22 cellular contexts compared by ENCODE assay signal in genomic region chr12:126436041-126436440, GRCh38.
"Had no signal": no experiment of that assay in that cellular context is flagged by ENCODE, and none has a peak within 500 bp of the region (broad histone marks: within the 10 kb centered on the region; RNA-seq: fewer than 3 reads in every experiment).

No MANE protein-coding gene starts in this region.

- H3K4me1 ChIP-seq: esophagus muscularis mucosa, foreskin keratinocyte, heart right ventricle, left lung, lower lobe of right lung had no signal

- H3K4me3 ChIP-seq: coronary artery, dorsolateral prefrontal cortex, esophagus muscularis mucosa, heart right ventricle, left lung, lower lobe of right lung, mucosa of descending colon had no signal

- DNase-seq: dermis blood vessel endothelial cell; dorsolateral prefrontal cortex; effector CD4-positive, alpha-beta T cell; effector memory CD4-positive, alpha-beta T cell; foreskin keratinocyte; glutamatergic neuron; heart right ventricle; hippocampal formation; left cardiac atrium; left lung; left ventricle myocardium superior; lower lobe of right lung; mesenchymal stem cell; mucosa of descending colon; naive B cell had no signal

- ATAC-seq: foreskin keratinocyte, heart right ventricle, left cardiac atrium, left lung, left ventricle myocardium superior, lower lobe of right lung, mucosa of descending colon had no signal

- H3K36me3 ChIP-seq: esophagus muscularis mucosa, heart right ventricle, left lung, lower lobe of right lung had no signal

- H3K27me3 ChIP-seq: esophagus muscularis mucosa, foreskin keratinocyte, heart right ventricle, left lung had no signal

- FAIRE-seq: colon, endothelial cell of umbilical vein, frontal cortex, islet of Langerhans, keratinocyte had no signal

- H3K27ac ChIP-seq: coronary artery, dorsolateral prefrontal cortex, esophagus muscularis mucosa, foreskin keratinocyte, heart right ventricle, left lung, lower lobe of right lung had no signal

- H3K9me3 ChIP-seq: esophagus muscularis mucosa, heart right ventricle, left lung, lower lobe of right lung had no signal
